In the genomic region with DNA sequence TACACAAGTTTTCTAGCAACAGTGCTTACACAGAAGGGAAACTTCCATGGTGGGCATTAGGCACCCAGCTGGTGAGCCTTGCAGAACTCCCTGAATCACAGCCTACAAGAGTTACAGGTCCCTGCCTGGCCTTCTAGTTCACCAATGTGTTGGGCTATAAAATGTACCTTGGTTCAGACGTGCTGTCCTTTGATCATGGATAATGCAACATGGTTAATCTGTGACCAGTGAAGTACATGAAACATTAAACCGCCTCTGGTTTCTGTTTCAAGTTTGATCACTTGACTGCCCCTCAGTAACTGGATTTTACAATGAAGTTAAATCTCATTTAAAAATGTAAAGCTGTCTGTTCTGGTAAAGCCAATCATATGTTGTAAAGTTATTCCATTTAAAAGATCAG, we compare ENCODE assay signal across 16 cellular contexts. TPM values are rescaled to one million over a fixed set of nuclear protein-coding genes. Genes with fewer than 3 reads are reported as not detected.
DNase-seq lines count a peak whose midpoint lies in the region; ATAC-seq, FAIRE-seq and TF ChIP-seq lines count a peak whose summit lies in the region.
"Had no signal": no experiment of that assay in that cellular context is flagged by ENCODE, and none has a peak within 500 bp of the region (broad histone marks: within the 10 kb centered on the region; RNA-seq: fewer than 3 reads in every experiment).

No MANE protein-coding gene starts in this region.

- H3K4me1 ChIP-seq in kidney (ENCODE audit: control insufficient read depth in 1 of 2, insufficient read depth in 1 of 2, low read depth in 1 of 2, low read length in 2 of 2), result peaks cover 3 to 7% of the 10 kb centered on the region in 2 donors
- H3K4me1 ChIP-seq in esophagus squamous epithelium, result peaks cover 0 to 15% (median 5%) of the 10 kb centered on the region in 3 donors
- H3K4me1 ChIP-seq in esophagus muscularis mucosa, result no peaks in the 10 kb centered on the region

- H3K9ac ChIP-seq in kidney (ENCODE audit: low read length in 2 of 2), result no peak overlapping the region

- DNase-seq in kidney (no peak), esophagus squamous epithelium (lab: John Stamatoyannopoulos, UW) (no peak), esophagus muscularis mucosa (ENCODE audit: extremely low spot score) (no peak)
- DNase-seq: activated CD4-positive, alpha-beta T cell treated with anti-CD3 and anti-CD28 coated beads, Interleukin-2, amount 50 U/mL, for 1 hour; activated T-cell treated with anti-CD3 and anti-CD28 coated beads, Interleukin-2, amount 50 U/mL, for 48 hours; COR-L47; NCI-H1092 treated with DMSO at 0.1 percent for 48 hours; nucleus accumbens; SHP77; transverse colon had no signal

- H3K27ac ChIP-seq in kidney (ENCODE audit: low read depth in 2 of 2, low read length in 2 of 2), result no peak overlapping the region
- no peak overlapping the region for H3K27ac ChIP-seq in esophagus squamous epithelium
- H3K27ac ChIP-seq in esophagus muscularis mucosa (replicated peaks in 1 of 4), result no peak overlapping the region
- H3K27ac ChIP-seq: transverse colon had no signal

- H3K4me3 ChIP-seq in kidney (ENCODE audit: low read length in 2 of 2) (no peak overlapping the region), esophagus squamous epithelium (no peak overlapping the region), esophagus muscularis mucosa (no peak overlapping the region)
- H3K4me3 ChIP-seq: K562, transverse colon had no signal

- TF ChIP-seq POLR2A in esophagus squamous epithelium (IDR thresholded peaks at IDR 0.05), result no peak
- TF ChIP-seq POLR2A in esophagus muscularis mucosa (IDR thresholded peaks at IDR 0.05; ENCODE audit: low read depth), result no peak

- intact Hi-C loops in kidney (cut with DNase I), result no loop called here
- intact Hi-C loops in esophagus squamous epithelium (cut with DNase I), result no loop called here
- intact Hi-C loops in esophagus muscularis mucosa (cut with DNase I), result no loop called here

- no peaks in the 10 kb centered on the region for H3K9me3 ChIP-seq in kidney (ENCODE audit: control insufficient read depth in 1 of 2, low read length in 2 of 2)
- no peaks in the 10 kb centered on the region for H3K9me3 ChIP-seq in esophagus squamous epithelium
- no peaks in the 10 kb centered on the region for H3K9me3 ChIP-seq in esophagus muscularis mucosa
- H3K9me3 ChIP-seq: transverse colon had no signal

- FAIRE-seq in kidney (lab: Jason Lieb, UNC), result peak; percentile 44
- FAIRE-seq: K562 had no signal

- ATAC-seq in GM18508 (IDR thresholded peaks at IDR 0.05; ENCODE audit: insufficient read depth, unreplicated experiment) (peak; percentile 80), GM21390 (IDR thresholded peaks at IDR 0.05; ENCODE audit: unreplicated experiment) (peak; percentile 54), HG03432 (IDR thresholded peaks at IDR 0.05; ENCODE audit: unreplicated experiment) (peak; percentile 74), HG03025 (IDR thresholded peaks at IDR 0.05; ENCODE audit: low FRiP score, unreplicated experiment) (no peak), HG03342 (IDR thresholded peaks at IDR 0.05; ENCODE audit: unreplicated experiment) (no peak)
- ATAC-seq: K562 had no signal

- H3K27me3 ChIP-seq in esophagus squamous epithelium, result no peaks in the 10 kb centered on the region
- no peaks in the 10 kb centered on the region for H3K27me3 ChIP-seq in esophagus muscularis mucosa
- H3K27me3 ChIP-seq: transverse colon had no signal

- TF ChIP-seq EP300 in esophagus muscularis mucosa (IDR thresholded peaks at IDR 0.05), result no peak

- no peaks in the 10 kb centered on the region for H3K36me3 ChIP-seq in kidney (ENCODE audit: control insufficient read depth in 1 of 2, insufficient read depth in 2 of 2, low read length in 2 of 2)
- no peaks in the 10 kb centered on the region for H3K36me3 ChIP-seq in esophagus squamous epithelium
- H3K36me3 ChIP-seq in esophagus muscularis mucosa, result no peaks in the 10 kb centered on the region
- H3K36me3 ChIP-seq: transverse colon had no signal

- no peak for TF ChIP-seq CTCF in kidney (IDR thresholded peaks at IDR 0.05; ENCODE audit: borderline replicate concordance, extremely low read depth, insufficient read depth)
- TF ChIP-seq CTCF in esophagus squamous epithelium (IDR thresholded peaks at IDR 0.05), result no peak
- TF ChIP-seq CTCF in esophagus muscularis mucosa (IDR thresholded peaks at IDR 0.05), result no peak

- WGBS in esophagus squamous epithelium, 2 donors, result 65 to 80% methylated on average over 2 of the region's 2 CpGs
- WGBS in esophagus muscularis mucosa, result 97% methylated on average over 2 of the region's 2 CpGs

RNA-seq across cellular contexts. Expression of gene FMN1, which starts 51.8 kb away (rescaled TPM):
- total RNA-seq in kidney, result 44.8 TPM
- polyA plus RNA-seq in kidney (ENCODE audit: insufficient read depth, low read depth, low replicate concordance), result 0.71 TPM
- total RNA-seq in esophagus squamous epithelium, result 10 to 100 TPM in 1 of 4 donors, 1 to 10 TPM in 3; 4.3 to 10.1 (median 8.8) TPM
- 10 to 100 TPM in 2 of 4 donors, 1 to 10 TPM in 2; 4.8 to 12.5 (median 8.6) TPM for total RNA-seq in esophagus muscularis mucosa

Comparison
In these comparisons a context has a peak if more than half of its experiments do, and no peak if none do; other contexts are left out.
1. ATAC-seq: peak in GM18508 (single experiment), GM21390 (single experiment) and HG03432 (single experiment); none in HG03025 (single experiment) and HG03342 (single experiment).